Comparison of ENCODE assay signal across 10 cellular contexts in genomic region chr1:66397192-66397591, GRCh38.
DNase-seq lines count a peak whose midpoint lies in the region; ATAC-seq lines count a peak whose summit lies in the region.
"Had no signal": no experiment of that assay in that cellular context is flagged by ENCODE, and none has a peak within 500 bp of the region (broad histone marks: within the 10 kb centered on the region; RNA-seq: fewer than 3 reads in every experiment).

No MANE protein-coding gene starts in this region.

- peak; percentile 47 for ATAC-seq in GM18498 (IDR thresholded peaks at IDR 0.05; ENCODE audit: unreplicated experiment)
- ATAC-seq in GM21360 (IDR thresholded peaks at IDR 0.05; ENCODE audit: unreplicated experiment) = peak; percentile 32
- peak; percentile 36 for ATAC-seq in HG03066 (IDR thresholded peaks at IDR 0.05; ENCODE audit: low read depth, unreplicated experiment)

- DNase-seq in NOMO-1 treated with dmso at 0.1 percent for 144 hours (lab: John Stamatoyannopoulos, UW; ENCODE audit: unreplicated experiment) = peak; percentile 71
- DNase-seq in GOT3 (lab: John Stamatoyannopoulos, UW) = no peak
- no peak for DNase-seq in NCI-H1417 (lab: John Stamatoyannopoulos, UW)
- DNase-seq in GM19240 (ENCODE audit: insufficient read length, low spot score) = no peak
- DNase-seq in cerebellum (ENCODE audit: low spot score) = no peak
- DNase-seq: activated CD4-positive, alpha-beta T cell treated with anti-CD3 and anti-CD28 coated beads, Interleukin-2, amount 50 U/mL, for 4 hours; CD4-positive, alpha-beta T cell had no signal
